ENCODE assay signal across 8 cellular contexts in genomic region chr14:76761198-76761848, GRCh38. TPM values are rescaled to one million over a fixed set of nuclear protein-coding genes. Genes with fewer than 3 reads are reported as not detected.
A peak's percentile ranks its signal among the peaks of the same experiment; 100 is the strongest.
DNase-seq lines count a peak whose midpoint lies in the region; ATAC-seq and TF ChIP-seq lines count a peak whose summit lies in the region.

Gene VASH1 (plus strand): TSS chr14:76761468. CDS start chr14:76762822, 1,354 bp downstream.

- H2BK120ac ChIP-seq in neuronal stem cell (ENCODE audit: low read depth, low read length): peak within 1 kb of the TSS; percentile 75

- H2BK15ac ChIP-seq in neuronal stem cell (ENCODE audit: low read length): peak within 1 kb of the TSS; percentile 99

- H3K79me1 ChIP-seq in neuronal stem cell (ENCODE audit: low read depth, low read length): peaks cover 2% of the 10 kb centered on the region

- H3K36me3 ChIP-seq in CD4-positive, CD25-positive, alpha-beta regulatory T cell (ENCODE audit: control insufficient read depth, insufficient read depth, low read length): no peaks in the 10 kb centered on the region
- peaks cover 4 to 15% of the 10 kb centered on the region in 2 donors for H3K36me3 ChIP-seq in neuronal stem cell (replicated peaks in 1 of 2; ENCODE audit: control insufficient read depth in 2 of 2, insufficient read depth in 2 of 2, low read length in 2 of 2)
- H3K36me3 ChIP-seq in thymus (ENCODE audit: control insufficient read depth, insufficient read depth): no peaks in the 10 kb centered on the region

- POLR2A ChIA-PET in RWPE1 (lab: Yijun Ruan, JAX; ENCODE audit: low non-redundant PET): no interaction called here

- peak within 1 kb of the TSS; percentile 55 for H3K4me3 ChIP-seq in CD4-positive, CD25-positive, alpha-beta regulatory T cell (ENCODE audit: low read depth, low read length)
- H3K4me3 ChIP-seq in neuronal stem cell (ENCODE audit: low read length in 2 of 2): peak within 1 kb of the TSS; percentile 80 to 91
- peak within 1 kb of the TSS; percentile 55 for H3K4me3 ChIP-seq in thymus (ENCODE audit: low read length)

- H2BK12ac ChIP-seq in neuronal stem cell (ENCODE audit: low read length): peak within 1 kb of the TSS; percentile 80

- peak within 1 kb of the TSS; percentile 98 for H4K91ac ChIP-seq in neuronal stem cell (ENCODE audit: low read depth, low read length, poor library complexity)

- H2BK5ac ChIP-seq in neuronal stem cell (ENCODE audit: low read length): peak within 1 kb of the TSS; percentile 7

- CTCF ChIA-PET in RWPE1 (lab: Yijun Ruan, JAX): interaction anchor here (1.3 kb wide), 1 partner anchor 51 kb away, joined by 3 read pairs; no protein-coding TSS in a partner anchor

- peak within 1 kb of the TSS; percentile 97 for H2AK5ac ChIP-seq in neuronal stem cell (ENCODE audit: low read depth, low read length)

- H4K8ac ChIP-seq in neuronal stem cell (ENCODE audit: low read depth, low read length): no peak within 1 kb of the TSS

- H3K9me3 ChIP-seq in CD4-positive, CD25-positive, alpha-beta regulatory T cell (ENCODE audit: control insufficient read depth in 2 of 2, low read length in 2 of 2): no peaks in the 10 kb centered on the region
- H3K9me3 ChIP-seq in neuronal stem cell (replicated peaks in 1 of 2; ENCODE audit: control insufficient read depth in 2 of 2, insufficient read depth in 1 of 2, low read depth in 1 of 2, low read length in 2 of 2): no peaks in the 10 kb centered on the region
- H3K9me3 ChIP-seq in thymus (ENCODE audit: control insufficient read depth): no peaks in the 10 kb centered on the region

- H3K27me3 ChIP-seq in CD4-positive, CD25-positive, alpha-beta regulatory T cell (ENCODE audit: control insufficient read depth, insufficient read depth, low read length): peaks cover 3% of the 10 kb centered on the region
- H3K27me3 ChIP-seq in neuronal stem cell (ENCODE audit: control insufficient read depth in 3 of 3, insufficient read depth in 3 of 3, low read depth in 1 of 3, low read length in 3 of 3) (peaks cover 0 to 11% (median 0%) of the 10 kb centered on the region in 3 experiments), thymus (ENCODE audit: control insufficient read depth, insufficient read depth) (peaks cover 31% of the 10 kb centered on the region)

- TF ChIP-seq CTCF in RWPE1 (conservative IDR thresholded peaks at IDR 0.05; ENCODE audit: low read depth): no peak

- H2AFZ ChIP-seq in neuronal stem cell (ENCODE audit: low read length): peak within 1 kb of the TSS; percentile 99

- H3K27me3 Mint-ChIP-seq in CD4-positive, CD25-positive, alpha-beta regulatory T cell: peaks cover 57% of the 10 kb centered on the region
- peaks cover 43% of the 10 kb centered on the region for H3K27me3 Mint-ChIP-seq in activated naive CD8-positive, alpha-beta T cell treated with anti-CD3 and anti-CD28 coated beads for 36 hours

- peak; percentile 81 to 82 for ATAC-seq in CD4-positive, CD25-positive, alpha-beta regulatory T cell (ENCODE audit: low read depth in 2 of 2)
- peak; percentile 86 for ATAC-seq in GM19395 (IDR thresholded peaks at IDR 0.05; ENCODE audit: unreplicated experiment)
- peak; percentile 76 for ATAC-seq in HG03565 (IDR thresholded peaks at IDR 0.05; ENCODE audit: unreplicated experiment)

- H3K27ac Mint-ChIP-seq in CD4-positive, CD25-positive, alpha-beta regulatory T cell: no peak within 1 kb of the TSS
- no peak within 1 kb of the TSS for H3K27ac Mint-ChIP-seq in activated naive CD8-positive, alpha-beta T cell treated with anti-CD3 and anti-CD28 coated beads for 36 hours

- peak within 1 kb of the TSS; percentile 96 for H3K4me2 ChIP-seq in neuronal stem cell (ENCODE audit: insufficient read depth, low read length, poor library complexity, severe bottlenecking)

- peaks cover 0 to 27% (median 11%) of the 10 kb centered on the region in 4 donors for H3K4me1 Mint-ChIP-seq in CD4-positive, CD25-positive, alpha-beta regulatory T cell
- H3K4me1 Mint-ChIP-seq in activated naive CD8-positive, alpha-beta T cell treated with anti-CD3 and anti-CD28 coated beads for 36 hours: peaks cover 2% of the 10 kb centered on the region

- peak within 1 kb of the TSS; percentile 98 for H3K9ac ChIP-seq in neuronal stem cell (ENCODE audit: low read depth, low read length, poor library complexity)

- H3K4ac ChIP-seq in neuronal stem cell (ENCODE audit: low read length): no peak within 1 kb of the TSS

- WGBS in neuronal stem cell (ENCODE audit: extremely low coverage in 2 of 2, insufficient read length in 2 of 2, insufficient replicate concordance in 1 of 2), 2 donors: no CpG with 5 or more reads among the region's 76 CpGs
- under 1% methylated on average over 76 of the region's 76 CpGs for WGBS in thymus

- H3K18ac ChIP-seq in neuronal stem cell (ENCODE audit: low read length): peak within 1 kb of the TSS; percentile 100

- peak within 1 kb of the TSS; percentile 83 for H3K23ac ChIP-seq in neuronal stem cell (ENCODE audit: low read depth, low read length, poor library complexity)

- H3K4me1 ChIP-seq in CD4-positive, CD25-positive, alpha-beta regulatory T cell (ENCODE audit: control insufficient read depth, insufficient read depth, low read length, poor library complexity, severe bottlenecking): peaks cover 24% of the 10 kb centered on the region
- H3K4me1 ChIP-seq in neuronal stem cell (ENCODE audit: control insufficient read depth in 2 of 2, insufficient read depth in 1 of 2, low read depth in 1 of 2, low read length in 2 of 2): peaks cover 15 to 19% of the 10 kb centered on the region in 2 donors
- peaks cover 11% of the 10 kb centered on the region for H3K4me1 ChIP-seq in thymus (ENCODE audit: control insufficient read depth, insufficient read depth, low read length)

- peak in 1 of 3 donors; percentile 80 for DNase-seq in CD4-positive, CD25-positive, alpha-beta regulatory T cell
- DNase-seq in RWPE1 (ENCODE audit: low spot score): peak; percentile 73
- DNase-seq in activated naive CD8-positive, alpha-beta T cell treated with anti-CD3 and anti-CD28 coated beads for 36 hours: peak; percentile 70
- peak; percentile 65 for DNase-seq in glomerular visceral epithelial cell (ENCODE audit: extremely low spot score)
- no peak for DNase-seq in neuronal stem cell (ENCODE audit: low spot score)

- no peaks in the 10 kb centered on the region for H3K9me3 Mint-ChIP-seq in CD4-positive, CD25-positive, alpha-beta regulatory T cell
- H3K9me3 Mint-ChIP-seq in activated naive CD8-positive, alpha-beta T cell treated with anti-CD3 and anti-CD28 coated beads for 36 hours: no peaks in the 10 kb centered on the region

- H3K4me3 Mint-ChIP-seq in CD4-positive, CD25-positive, alpha-beta regulatory T cell: peak within 1 kb of the TSS; percentile 80 to 93 (median 86)
- H3K4me3 Mint-ChIP-seq in activated naive CD8-positive, alpha-beta T cell treated with anti-CD3 and anti-CD28 coated beads for 36 hours: peak within 1 kb of the TSS; percentile 75

- H3K27ac ChIP-seq in CD4-positive, CD25-positive, alpha-beta regulatory T cell (ENCODE audit: insufficient read depth, low read length, poor library complexity, severe bottlenecking): no peak within 1 kb of the TSS
- H3K27ac ChIP-seq in RWPE1: peak within 1 kb of the TSS; percentile 16; the same call in 1 of the 2 replicates
- H3K27ac ChIP-seq in neuronal stem cell (replicated peaks; ENCODE audit: low read length): no peak within 1 kb of the TSS
- H3K27ac ChIP-seq in thymus (ENCODE audit: low read depth): peak within 1 kb of the TSS; percentile 21

- peak within 1 kb of the TSS; percentile 99 for H3K14ac ChIP-seq in neuronal stem cell (ENCODE audit: low read length)

- H3K36me3 Mint-ChIP-seq in CD4-positive, CD25-positive, alpha-beta regulatory T cell: no peaks in the 10 kb centered on the region
- no peaks in the 10 kb centered on the region for H3K36me3 Mint-ChIP-seq in activated naive CD8-positive, alpha-beta T cell treated with anti-CD3 and anti-CD28 coated beads for 36 hours

RNA-seq across cellular contexts. Expression of gene VASH1, which starts in this region (rescaled TPM):
- total RNA-seq in CD4-positive, CD25-positive, alpha-beta regulatory T cell: 8.2 TPM
- polyA plus RNA-seq in CD4-positive, CD25-positive, alpha-beta regulatory T cell: 1 to 10 TPM in 2 of 4 donors, under 1 TPM in 2; 0.16 to 1.4 (median 0.87) TPM
- total RNA-seq in activated naive CD8-positive, alpha-beta T cell treated with anti-CD3 and anti-CD28 coated beads for 36 hours: 1 to 10 TPM; 1.7 to 2.3 TPM
- 29.4 TPM for polyA plus RNA-seq in neuronal stem cell (2013, experiment 1 of 2)
- 30.2 TPM for polyA plus RNA-seq in neuronal stem cell (2013, experiment 2 of 2)
- polyA plus RNA-seq in thymus: 6.1 TPM

Comparison
In these comparisons a context has a peak if more than half of its experiments do, and no peak if none do; other contexts are left out.
1. H3K27ac ChIP-seq: peak in RWPE1 (single experiment) and thymus (single experiment); none in CD4-positive, CD25-positive, alpha-beta regulatory T cell (single experiment) and neuronal stem cell (single experiment).
2. Peak in every context shown above with its lines, with median percentiles within 50 percentile points of each other: ATAC-seq and H3K4me3 ChIP-seq.